1 cellular context compared by ENCODE assay signal in genomic region chr15:40298216-40298935, GRCh38.
TF ChIP-seq lines count a peak whose summit lies in the region.

No MANE protein-coding gene starts in this region.

TF ChIP-seq in H1, 55 proteins besides CTCF, POLR2A, EP300 and RAD21:
- TF ChIP-seq CHD1 (IDR thresholded peaks at IDR 0.05; ENCODE audit: low read depth, low read length) (no peak), SP2 (IDR thresholded peaks at IDR 0.05; ENCODE audit: low read length) (no peak)
